Comparison of ENCODE assay signal across 25 cellular contexts in the genomic region with DNA sequence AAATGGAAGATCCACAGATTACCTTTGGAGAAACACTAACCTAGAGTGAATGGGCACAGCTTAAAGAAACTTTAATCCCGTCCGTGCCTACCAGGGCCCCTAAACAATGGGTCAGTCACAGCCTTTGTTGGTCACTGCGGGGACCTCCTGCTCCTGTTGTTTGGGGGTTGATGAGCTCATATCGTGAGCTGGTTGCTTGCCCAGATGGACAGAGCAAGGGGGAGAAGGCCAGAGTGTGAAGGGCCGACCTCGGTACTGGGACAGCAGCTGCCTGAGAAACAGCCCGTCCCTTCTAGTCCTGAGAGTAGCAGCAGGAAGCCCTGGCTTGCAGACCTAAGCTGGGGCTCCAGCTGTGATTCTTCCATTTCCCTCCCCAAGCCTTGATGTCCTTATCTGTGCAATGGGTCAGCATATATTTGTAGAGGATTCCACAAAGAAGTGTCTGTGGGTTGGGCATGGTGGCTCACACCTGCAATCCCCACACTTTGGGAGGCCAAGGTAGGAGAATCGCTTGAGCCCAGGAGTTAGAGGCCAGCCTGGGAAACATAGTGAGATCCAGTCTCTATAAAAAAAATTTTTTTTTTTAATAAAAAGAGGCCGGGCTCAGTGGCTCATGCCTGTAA.
A peak's percentile ranks its signal among the peaks of the same experiment; 100 is the strongest.
DNase-seq lines count a peak whose midpoint lies in the region; ATAC-seq, FAIRE-seq and TF ChIP-seq lines count a peak whose summit lies in the region.
"Had no signal": no experiment of that assay in that cellular context is flagged by ENCODE, and none has a peak within 500 bp of the region (broad histone marks: within the 10 kb centered on the region; RNA-seq: fewer than 3 reads in every experiment).

No MANE protein-coding gene starts in this region.

- H4K5ac ChIP-seq in H1 (ENCODE audit: insufficient read length, low read depth, low read length) = no peak overlapping the region
- H4K5ac ChIP-seq in mesendoderm (ENCODE audit: low read length) = no peak overlapping the region

- TF ChIP-seq POLR2A in H1 (IDR thresholded peaks at IDR 0.05; ENCODE audit: control extremely low read depth in 1 of 2, low read depth in 2 of 2, low read length in 2 of 2) = no peak

- intact Hi-C loops in activated CD4-positive, alpha-beta memory T cell treated with anti-CD3 and anti-CD28 coated beads for 36 hours (cut with micrococcal nuclease) = no loop called here

- peak overlapping the region; percentile 32 for H3K18ac ChIP-seq in H1 (ENCODE audit: extremely low read depth, low read length)
- no peak overlapping the region for H3K18ac ChIP-seq in mesendoderm (ENCODE audit: low read length)

- H3K79me2 ChIP-seq in H1 (ENCODE audit: control insufficient read depth in 1 of 2, insufficient read depth in 2 of 2, low read length in 2 of 2) (no peaks in the 10 kb centered on the region), mesendoderm (ENCODE audit: control insufficient read depth, insufficient read depth, low read length) (no peaks in the 10 kb centered on the region)

- H2BK15ac ChIP-seq in H1 (ENCODE audit: low read length) = no peak overlapping the region
- no peak overlapping the region for H2BK15ac ChIP-seq in mesendoderm (replicated peaks; ENCODE audit: low read depth)

- no peaks in the 10 kb centered on the region for H4K20me1 ChIP-seq in H1 (replicated peaks in 1 of 2; ENCODE audit: control insufficient read depth in 1 of 2, insufficient read depth in 2 of 2, low read length in 2 of 2)
- H4K20me1 ChIP-seq: BLaER1 treated with 17β-estradiol and CSF1 and Interleukin-3, amounts not matched to agents 10 nM and 100 nM had no signal

- no peak overlapping the region for H4K8ac ChIP-seq in H1 (ENCODE audit: extremely low read depth, insufficient read depth, low read length)
- no peak overlapping the region for H4K8ac ChIP-seq in mesendoderm (ENCODE audit: low read depth, low read length)

- H3K9me3 Mint-ChIP-seq in activated CD4-positive, alpha-beta memory T cell treated with anti-CD3 and anti-CD28 coated beads for 36 hours = no peaks in the 10 kb centered on the region
- H3K9me3 Mint-ChIP-seq: CD4-positive, alpha-beta T cell; IgD-negative memory B cell had no signal

- WGBS in H1 (ENCODE audit: extremely low coverage in 1 of 2, insufficient coverage in 1 of 2, insufficient read length in 1 of 2, insufficient replicate concordance in 2 of 2, low coverage in 1 of 2, low lambda C conversion rate in 2 of 2, missing lambda C conversion rate in 1 of 2), 2 experiments = 52% methylated on average over 9 of the region's 9 CpGs; no CpG with 5 or more reads in 1 of the 2 experiments
- no CpG with 5 or more reads among the region's 9 CpGs for WGBS in mesendoderm (ENCODE audit: extremely low coverage, insufficient coverage, low lambda C conversion rate)

- H3K4me3 Mint-ChIP-seq in activated CD4-positive, alpha-beta memory T cell treated with anti-CD3 and anti-CD28 coated beads for 36 hours = no peak overlapping the region
- H3K4me3 Mint-ChIP-seq: CD4-positive, alpha-beta T cell; IgD-negative memory B cell had no signal

- H3K14ac ChIP-seq in H1 (ENCODE audit: insufficient read length) = no peak overlapping the region

- no peak overlapping the region for H3K9ac ChIP-seq in HUES48 (ENCODE audit: low read depth, low read length)
- H3K9ac ChIP-seq in H1 (replicated peaks in 1 of 4; ENCODE audit: extremely low read depth in 1 of 4, low read depth in 3 of 4, low read length in 3 of 4) = no peak overlapping the region; a peak in 1 of 7 replicates
- H3K9ac ChIP-seq in mesendoderm (ENCODE audit: low read length) = no peak overlapping the region
- H3K9ac ChIP-seq: BLaER1 treated with 17β-estradiol and CSF1 and Interleukin-3, amounts not matched to agents 10 nM and 100 nM; KMS-11 had no signal

- no peaks in the 10 kb centered on the region for H3K27me3 Mint-ChIP-seq in activated CD4-positive, alpha-beta memory T cell treated with anti-CD3 and anti-CD28 coated beads for 36 hours

- H2BK12ac ChIP-seq in H1 (ENCODE audit: low read depth, low read length) = no peak overlapping the region

- peaks cover 4% of the 10 kb centered on the region; the same call in 1 of the 2 replicates for H3K23me2 ChIP-seq in H1 (ENCODE audit: low read depth, low read length)

- H3K23ac ChIP-seq in H1 (ENCODE audit: insufficient read length) (no peak overlapping the region), mesendoderm (ENCODE audit: low read length) (no peak overlapping the region)

- peak overlapping the region; percentile 61 for H4K91ac ChIP-seq in H1 (replicated peaks; ENCODE audit: insufficient read length, low read length)

- TF ChIP-seq CTCF in H1 (IDR thresholded peaks at IDR 0.05; ENCODE audit: control extremely low read depth in 1 of 3, insufficient read depth in 1 of 3, low read depth in 1 of 3, low read length in 3 of 3) = no peak

- POLR2A ChIA-PET in H1 (lab: Charles Lee; ENCODE audit: partially characterized antibody) = no interaction called here
- POLR2A ChIA-PET in activated CD4-positive, alpha-beta memory T cell treated with anti-CD3 and anti-CD28 coated beads for 36 hours (lab: Charles Lee) = no interaction called here

- H3K56ac ChIP-seq in H1 (replicated peaks; ENCODE audit: insufficient read length, low read depth, low read length) (no peak overlapping the region), mesendoderm (ENCODE audit: low read length) (no peak overlapping the region)

- no peak overlapping the region for H3K27ac Mint-ChIP-seq in activated CD4-positive, alpha-beta memory T cell treated with anti-CD3 and anti-CD28 coated beads for 36 hours
- H3K27ac Mint-ChIP-seq: CD4-positive, alpha-beta T cell; IgD-negative memory B cell had no signal

- H3K4me1 ChIP-seq in HUES48 (ENCODE audit: control insufficient read depth, insufficient read depth, low read length) = peaks cover 26% of the 10 kb centered on the region
- H3K4me1 ChIP-seq in H1 (replicated peaks in 1 of 4; ENCODE audit: control insufficient read depth in 3 of 4, insufficient read depth in 4 of 4, low read length in 3 of 4) = peaks cover 0 to 19% (median 8%) of the 10 kb centered on the region in 4 experiments; a peak in 6 of 7 replicates
- no peaks in the 10 kb centered on the region for H3K4me1 ChIP-seq in mesendoderm (ENCODE audit: control insufficient read depth, low read depth, low read length)
- H3K4me1 ChIP-seq: A549; BLaER1 treated with 17β-estradiol and CSF1 and Interleukin-3, amounts not matched to agents 10 nM and 100 nM had no signal

- no peak overlapping the region for H2AFZ ChIP-seq in H1 (ENCODE audit: low read length)

- H2BK20ac ChIP-seq in H1 (ENCODE audit: low read length) = peak overlapping the region; percentile 80; the same call in 1 of the 2 replicates

- no peak for ATAC-seq in HG02852 (IDR thresholded peaks at IDR 0.05; ENCODE audit: unreplicated experiment)
- ATAC-seq: A549 had no signal

- no peak for FAIRE-seq in H1 (lab: Jason Lieb, UNC)
- FAIRE-seq: A549, D721Med, GM19239, HTR-8/SVneo had no signal

- TF ChIP-seq RAD21 in H1 (IDR thresholded peaks at IDR 0.05 in 1 of 2, conservative IDR thresholded peaks at IDR 0.05 in 1 of 2; ENCODE audit: low read depth in 2 of 2, low read length in 2 of 2) = no peak

- H2BK120ac ChIP-seq in H1 (replicated peaks; ENCODE audit: low read depth, low read length) (no peak overlapping the region), mesendoderm (ENCODE audit: low read depth, low read length) (no peak overlapping the region)

- H3K9me3 ChIP-seq in HUES48 (ENCODE audit: control insufficient read depth, insufficient read depth, low read length) (no peaks in the 10 kb centered on the region), H1 (ENCODE audit: insufficient read depth in 2 of 2, low read depth in 1 of 2, low read length in 1 of 2) (no peaks in the 10 kb centered on the region)
- H3K9me3 ChIP-seq: A549; BLaER1 treated with 17β-estradiol and CSF1 and Interleukin-3, amounts not matched to agents 10 nM and 100 nM had no signal

- H3K27me3 ChIP-seq in HUES48 (ENCODE audit: control insufficient read depth, insufficient read depth, low read length) (no peaks in the 10 kb centered on the region), H1 (replicated peaks in 1 of 4; ENCODE audit: control insufficient read depth in 3 of 4, extremely low read depth in 1 of 4, insufficient read depth in 3 of 4, low read length in 3 of 4) (no peaks in the 10 kb centered on the region), mesendoderm (ENCODE audit: insufficient read depth, low read length, poor library complexity) (no peaks in the 10 kb centered on the region)
- H3K27me3 ChIP-seq: BLaER1 treated with 17β-estradiol and CSF1 and Interleukin-3, amounts not matched to agents 10 nM and 100 nM had no signal

- H3K4me2 ChIP-seq in H1 (ENCODE audit: insufficient read depth in 1 of 2, low read depth in 2 of 2, low read length in 2 of 2) (0 out of 4 replicates have a peak overlapping the region, but pooled peaks of 1 of the 2 experiments have one; percentile 7), mesendoderm (ENCODE audit: low read length) (no peak overlapping the region)
- H3K4me2 ChIP-seq: A549; BLaER1 treated with 17β-estradiol and CSF1 and Interleukin-3, amounts not matched to agents 10 nM and 100 nM; KMS-11 had no signal

- H3K36me3 ChIP-seq in HUES48 (ENCODE audit: control insufficient read depth, insufficient read depth, low read length) (no peaks in the 10 kb centered on the region), H1 (ENCODE audit: control insufficient read depth in 2 of 4, insufficient read depth in 4 of 4, low read length in 3 of 4) (no peaks in the 10 kb centered on the region), mesendoderm (ENCODE audit: control insufficient read depth, insufficient read depth, low read length) (no peaks in the 10 kb centered on the region)
- H3K36me3 ChIP-seq: BLaER1 treated with 17β-estradiol and CSF1 and Interleukin-3, amounts not matched to agents 10 nM and 100 nM had no signal

- H3K4ac ChIP-seq in H1 (replicated peaks; ENCODE audit: insufficient read length, low read depth, low read length) (no peak overlapping the region), mesendoderm (ENCODE audit: low read depth, low read length) (no peak overlapping the region)

- H3K27ac ChIP-seq in HUES48 (ENCODE audit: low read depth, low read length) (peak overlapping the region; percentile 75), H1 (ENCODE audit: low read depth, low read length) (no peak overlapping the region; the same call in 1 of the 2 replicates), mesendoderm (ENCODE audit: low read depth, low read length) (no peak overlapping the region)
- H3K27ac ChIP-seq: A549; BLaER1 treated with 17β-estradiol and CSF1 and Interleukin-3, amounts not matched to agents 10 nM and 100 nM; KMS-11 had no signal

- no peak overlapping the region for H3K4me3 ChIP-seq in HUES48 (ENCODE audit: low read depth, low read length)
- H3K4me3 ChIP-seq in H1 (ENCODE audit: extremely low read depth in 1 of 4, insufficient read depth in 2 of 4, low read depth in 3 of 4, low read length in 4 of 4) = no peak overlapping the region
- no peak overlapping the region for H3K4me3 ChIP-seq in mesendoderm (ENCODE audit: low read length)
- H3K4me3 ChIP-seq: A549; BLaER1 treated with 17β-estradiol and CSF1 and Interleukin-3, amounts not matched to agents 10 nM and 100 nM had no signal

- H3K4me1 Mint-ChIP-seq in activated CD4-positive, alpha-beta memory T cell treated with anti-CD3 and anti-CD28 coated beads for 36 hours (ENCODE audit: low read depth) = no peaks in the 10 kb centered on the region
- H3K4me1 Mint-ChIP-seq: IgD-negative memory B cell had no signal

- DNase-seq in H1 (ENCODE audit: low read depth in 1 of 2, low spot score in 2 of 2) (no peak), mesendoderm (peak; percentile 53), retina (peak; percentile 46), NCI-H1048 (lab: John Stamatoyannopoulos, UW) (no peak)
- DNase-seq in activated CD4-positive, alpha-beta memory T cell treated with anti-CD3 and anti-CD28 coated beads for 36 hours = no peak
- DNase-seq: AML-193; CD4-positive, alpha-beta T cell; HCEC 1CT; MM.1S; NCI-H1417; NCI-H1694; NCI-H2029 treated with DMSO at 0.1 percent for 48 hours; NCI-H2227 treated with DMSO at 0.1 percent for 48 hours; NCI-H526 treated with DMSO at 0.1 percent for 48 hours; RPMI8226; SHP77 had no signal

- CTCF ChIA-PET in H1 (lab: Charles Lee; ENCODE audit: partially characterized antibody) = interaction anchor here (0.8 to 3.4 kb wide), 3 partner anchors 33 to 145 kb away, joined by 3 to 25 read pairs (median 5); no protein-coding TSS in a partner anchor
- CTCF ChIA-PET in activated CD4-positive, alpha-beta memory T cell treated with anti-CD3 and anti-CD28 coated beads for 36 hours (lab: Charles Lee) = no interaction called here

- H2AK5ac ChIP-seq in H1 (ENCODE audit: low read depth, low read length) (no peak overlapping the region), mesendoderm (ENCODE audit: low read length) (no peak overlapping the region)

- TF ChIP-seq EP300 in H1 (IDR thresholded peaks at IDR 0.05; ENCODE audit: borderline replicate concordance in 1 of 2, low read depth in 2 of 2, low read length in 2 of 2) = no peak

- peak overlapping the region; percentile 66; the same call in 1 of the 2 replicates for H2BK5ac ChIP-seq in H1 (ENCODE audit: low read depth, low read length)
- H2BK5ac ChIP-seq in mesendoderm (ENCODE audit: low read length) = no peak overlapping the region

- no peaks in the 10 kb centered on the region for H3K36me3 Mint-ChIP-seq in activated CD4-positive, alpha-beta memory T cell treated with anti-CD3 and anti-CD28 coated beads for 36 hours

- H3K79me1 ChIP-seq in H1 (ENCODE audit: low read depth, low read length) (no peaks in the 10 kb centered on the region), mesendoderm (ENCODE audit: low read length) (no peaks in the 10 kb centered on the region)

Comparison
In these comparisons a context has a peak if more than half of its experiments do, and no peak if none do; other contexts are left out.
1. DNase-seq: peak in mesendoderm (single experiment) and retina (single experiment); none in H1 (0 of 2), NCI-H1048 (single experiment) and activated CD4-positive, alpha-beta memory T cell treated with anti-CD3 and anti-CD28 coated beads for 36 hours (single experiment).